Comparison of ENCODE assay signal across 1 cellular context in genomic region chr6:5302220-5302946, GRCh38.
A peak's percentile ranks its signal among the peaks of the same experiment; 100 is the strongest.
TF ChIP-seq lines count a peak whose summit lies in the region.

No MANE protein-coding gene starts in this region.

TF ChIP-seq in K562, 482 proteins besides CTCF, POLR2A, EP300 and RAD21 (continued from another document):
- TF ChIP-seq ERF (CRISPR knock-in tag; IDR thresholded peaks at IDR 0.05) (no peak), RBM22 (IDR thresholded peaks at IDR 0.05; ENCODE audit: low read depth, low read length, poor library complexity, severe bottlenecking) (no peak), ZNF133 (CRISPR knock-in tag; IDR thresholded peaks at IDR 0.05) (no peak), FOS (IDR thresholded peaks at IDR 0.05; ENCODE audit: extremely low read depth, insufficient read length) (no peak), MBD1 (CRISPR knock-in tag; IDR thresholded peaks at IDR 0.05) (no peak), DNMT1 (IDR thresholded peaks at IDR 0.05) (no peak), CCAR2 (IDR thresholded peaks at IDR 0.05; ENCODE audit: low read depth, low read length) (no peak), ATF7 (IDR thresholded peaks at IDR 0.05) (peak; percentile 83), TAF15 (IDR thresholded peaks at IDR 0.05; ENCODE audit: low read depth, low read length) (no peak), ELK3 (CRISPR knock-in tag; IDR thresholded peaks at IDR 0.05) (no peak), C11orf30 (IDR thresholded peaks at IDR 0.05; ENCODE audit: low read depth) (peak; percentile 53), TSHZ1 (CRISPR knock-in tag; IDR thresholded peaks at IDR 0.05) (no peak), JUND (IDR thresholded peaks at IDR 0.05; ENCODE audit: borderline replicate concordance, low read depth, low read length) (peak; percentile 74), JUND (tag; IDR thresholded peaks at IDR 0.05; ENCODE audit: borderline replicate concordance, low read depth, low read length) (peak; percentile 73; the same call in 1 of the 3 replicates), TEAD2 (tag; IDR thresholded peaks at IDR 0.05) (no peak), ZKSCAN8 (CRISPR knock-in tag; IDR thresholded peaks at IDR 0.05) (no peak), SMC3 (conservative IDR thresholded peaks at IDR 0.05; ENCODE audit: insufficient read depth, low read depth, low read length) (no peak), ZNF589 (CRISPR knock-in tag; IDR thresholded peaks at IDR 0.05; ENCODE audit: low read depth) (0 out of 2 replicates have a peak, but pooled peaks have one; percentile 40), NONO (IDR thresholded peaks at IDR 0.05; ENCODE audit: low read depth in 2 of 2, low read length in 1 of 2) (no peak), RNF219 (CRISPR knock-in tag; IDR thresholded peaks at IDR 0.05) (no peak), ZNF592 (IDR thresholded peaks at IDR 0.05) (peak; percentile 97), WHSC1 (IDR thresholded peaks at IDR 0.05; ENCODE audit: low read length) (no peak), BDP1 (IDR thresholded peaks at IDR 0.05; ENCODE audit: insufficient read depth, insufficient read length) (no peak), ZBTB5 (IDR thresholded peaks at IDR 0.05) (no peak), ZKSCAN1 (IDR thresholded peaks at IDR 0.05; ENCODE audit: low read depth, low read length) (no peak), ARID1B (IDR thresholded peaks at IDR 0.05) (peak; percentile 7; the same call in 1 of the 2 replicates), CBX5 (IDR thresholded peaks at IDR 0.05; ENCODE audit: borderline replicate concordance, low read depth) (no peak), ZNF707 (CRISPR knock-in tag; conservative IDR thresholded peaks at IDR 0.05) (no peak), RBM39 (optimal IDR thresholded peaks at IDR 0.05; ENCODE audit: low read depth, low read length) (no peak), E2F3 (CRISPR knock-in tag; IDR thresholded peaks at IDR 0.05) (no peak), FOXO4 (CRISPR knock-in tag; IDR thresholded peaks at IDR 0.05) (no peak), NFRKB (IDR thresholded peaks at IDR 0.05; ENCODE audit: low read depth) (no peak), SOX6 (IDR thresholded peaks at IDR 0.05) (peak; percentile 41; the same call in 1 of the 2 replicates), CEBPB (tag; IDR thresholded peaks at IDR 0.05) (no peak)
- TF ChIP-seq, protein P1, sequence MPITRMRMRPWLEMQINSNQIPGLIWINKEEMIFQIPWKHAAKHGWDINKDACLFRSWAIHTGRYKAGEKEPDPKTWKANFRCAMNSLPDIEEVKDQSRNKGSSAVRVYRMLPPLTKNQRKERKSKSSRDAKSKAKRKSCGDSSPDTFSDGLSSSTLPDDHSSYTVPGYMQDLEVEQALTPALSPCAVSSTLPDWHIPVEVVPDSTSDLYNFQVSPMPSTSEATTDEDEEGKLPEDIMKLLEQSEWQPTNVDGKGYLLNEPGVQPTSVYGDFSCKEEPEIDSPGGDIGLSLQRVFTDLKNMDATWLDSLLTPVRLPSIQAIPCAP (CRISPR knock-in tag; IDR thresholded peaks at IDR 0.05; ENCODE audit: borderline replicate concordance): no peak
- TF ChIP-seq, protein P2, sequence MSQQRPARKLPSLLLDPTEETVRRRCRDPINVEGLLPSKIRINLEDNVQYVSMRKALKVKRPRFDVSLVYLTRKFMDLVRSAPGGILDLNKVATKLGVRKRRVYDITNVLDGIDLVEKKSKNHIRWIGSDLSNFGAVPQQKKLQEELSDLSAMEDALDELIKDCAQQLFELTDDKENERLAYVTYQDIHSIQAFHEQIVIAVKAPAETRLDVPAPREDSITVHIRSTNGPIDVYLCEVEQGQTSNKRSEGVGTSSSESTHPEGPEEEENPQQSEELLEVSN (IDR thresholded peaks at IDR 0.05; ENCODE audit: borderline replicate concordance in 1 of 2, extremely low read depth in 1 of 2, insufficient read depth in 1 of 2, insufficient read length in 1 of 2, low read depth in 1 of 2, low read length in 1 of 2, poor library complexity in 1 of 2, severe bottlenecking in 1 of 2): peak in 1 of 2 experiments; percentile 53
